13 cellular contexts compared by ENCODE assay signal in the genomic region with DNA sequence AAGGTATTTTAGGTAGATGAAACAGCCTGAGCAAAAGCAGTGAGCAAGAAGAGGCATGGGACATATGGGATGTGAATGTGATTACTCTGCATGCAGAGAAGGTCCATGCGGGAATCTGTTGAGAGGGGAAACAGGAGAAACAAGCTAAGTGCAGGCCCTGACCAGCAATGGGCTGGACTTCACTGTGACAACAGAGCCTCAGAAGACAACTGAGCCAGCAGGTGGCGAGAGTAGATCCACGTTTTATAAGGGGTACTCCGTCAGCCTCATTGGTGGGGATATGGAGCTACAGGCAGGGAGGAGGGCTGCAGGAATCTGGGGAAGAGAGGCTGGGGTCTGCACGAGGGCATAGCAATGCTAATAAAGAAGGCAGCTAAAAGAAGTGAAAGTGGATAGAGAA.
DNase-seq lines count a peak whose midpoint lies in the region; ATAC-seq and TF ChIP-seq lines count a peak whose summit lies in the region.
"Had no signal": no experiment of that assay in that cellular context is flagged by ENCODE, and none has a peak within 500 bp of the region (broad histone marks: within the 10 kb centered on the region; RNA-seq: fewer than 3 reads in every experiment).

No MANE protein-coding gene starts in this region.

- no peaks in the 10 kb centered on the region for H3K27me3 ChIP-seq in GM23338 (ENCODE audit: insufficient read depth)
- H3K27me3 ChIP-seq in OCI-LY3 (ENCODE audit: low read depth, low read length), result no peaks in the 10 kb centered on the region
- H3K27me3 ChIP-seq: testis had no signal

- H4K20me1 ChIP-seq in GM23338 (replicated peaks; ENCODE audit: insufficient read depth) (no peaks in the 10 kb centered on the region), OCI-LY3 (ENCODE audit: insufficient read depth, low read length) (no peaks in the 10 kb centered on the region)

- no peaks in the 10 kb centered on the region for H3K9me3 Mint-ChIP-seq in GM23338
- H3K9me3 Mint-ChIP-seq: activated naive CD4-positive, alpha-beta T cell treated with anti-CD3 and anti-CD28 coated beads, Interleukin-2, amount 10 ng/mL, durations not matched to agents 7 days and 5 days had no signal

- no peaks in the 10 kb centered on the region for H3F3A ChIP-seq in GM23338 (replicated peaks; ENCODE audit: low read depth)

- peak overlapping the region; percentile 45; the same call in 1 of the 2 replicates for H3K27ac Mint-ChIP-seq in GM23338
- H3K27ac Mint-ChIP-seq: activated naive CD4-positive, alpha-beta T cell treated with anti-CD3 and anti-CD28 coated beads, Interleukin-2, amount 10 ng/mL, durations not matched to agents 7 days and 5 days had no signal

- H3K9me3 ChIP-seq in OCI-LY3 (ENCODE audit: insufficient read depth, low read length), result no peaks in the 10 kb centered on the region
- H3K9me3 ChIP-seq: testis had no signal

- H3K4me1 Mint-ChIP-seq in GM23338, result peaks cover 12% of the 10 kb centered on the region
- H3K4me1 Mint-ChIP-seq: activated naive CD4-positive, alpha-beta T cell treated with anti-CD3 and anti-CD28 coated beads, Interleukin-2, amount 10 ng/mL, durations not matched to agents 7 days and 5 days had no signal

- no peak overlapping the region for H3K27ac ChIP-seq in GM23338 (ENCODE audit: low read depth)
- H3K27ac ChIP-seq in OCI-LY3 (ENCODE audit: low read length), result no peak overlapping the region
- H3K27ac ChIP-seq: testis had no signal

- no peaks in the 10 kb centered on the region for H3K27me3 Mint-ChIP-seq in GM23338 (ENCODE audit: insufficient read depth, low read depth, poor library complexity)
- H3K27me3 Mint-ChIP-seq: activated naive CD4-positive, alpha-beta T cell treated with anti-CD3 and anti-CD28 coated beads, Interleukin-2, amount 10 ng/mL, durations not matched to agents 7 days and 5 days had no signal

- TF ChIP-seq CTCF in GM23338 (conservative IDR thresholded peaks at IDR 0.05; ENCODE audit: low read depth in 2 of 2) (peak; percentile 57 to 73), OCI-LY3 (IDR thresholded peaks at IDR 0.05; ENCODE audit: low read depth, low read length) (peak; percentile 54), fibroblast of the aortic adventitia (IDR thresholded peaks at IDR 0.05; ENCODE audit: insufficient read depth, low read length) (peak; percentile 1)

- H3K36me3 ChIP-seq in GM23338 (ENCODE audit: insufficient read depth), result no peaks in the 10 kb centered on the region
- no peaks in the 10 kb centered on the region for H3K36me3 ChIP-seq in OCI-LY3 (replicated peaks; ENCODE audit: low read depth, low read length)

- ATAC-seq in GM23338, result peak; percentile 94
- no peak for ATAC-seq in HG03521 (IDR thresholded peaks at IDR 0.05; ENCODE audit: unreplicated experiment)

- H3K4me3 Mint-ChIP-seq in GM23338, result no peak overlapping the region
- H3K4me3 Mint-ChIP-seq: activated naive CD4-positive, alpha-beta T cell treated with anti-CD3 and anti-CD28 coated beads, Interleukin-2, amount 10 ng/mL, durations not matched to agents 7 days and 5 days had no signal

- H3K4me2 ChIP-seq in GM23338 (no peak overlapping the region), OCI-LY3 (ENCODE audit: low read length) (peak overlapping the region; percentile 54)

- H2AFZ ChIP-seq in GM23338, result peak overlapping the region; percentile 54; the same call in 1 of the 2 replicates
- H2AFZ ChIP-seq in OCI-LY3 (ENCODE audit: low read depth, low read length), result no peak overlapping the region

- DNase-seq in GM23338 (ENCODE audit: low spot score) (peak; percentile 72), fibroblast of the aortic adventitia (ENCODE audit: low read depth) (no peak), renal cortical epithelial cell (ENCODE audit: low read depth) (peak; percentile 6), retina (no peak), medulla oblongata (ENCODE audit: extremely low spot score) (no peak)
- DNase-seq: activated naive CD4-positive, alpha-beta T cell treated with anti-CD3 and anti-CD28 coated beads, Interleukin-2, amount 10 ng/mL, durations not matched to agents 7 days and 5 days; DMS153; hypothalamus; NCI-H1105 treated with DMSO at 0.1 percent for 48 hours; stimulated activated CD4-positive, alpha-beta T cell treated with anti-CD3 and anti-CD28 coated beads, Interleukin-12 subunit alpha, Interleukin-12 subunit beta, amount 100 ng/mL, for 4 hours; testis had no signal

- no peak overlapping the region for H3K9ac ChIP-seq in OCI-LY3 (ENCODE audit: low read length)

- H3K79me2 ChIP-seq in GM23338 (replicated peaks; ENCODE audit: insufficient read depth) (no peaks in the 10 kb centered on the region), OCI-LY3 (ENCODE audit: low read length) (no peaks in the 10 kb centered on the region)

- peaks cover 3% of the 10 kb centered on the region; the same call in 1 of the 2 replicates for H3K9me2 ChIP-seq in GM23338 (ENCODE audit: insufficient read depth)

- H3K36me3 Mint-ChIP-seq in GM23338 (ENCODE audit: low read depth), result no peaks in the 10 kb centered on the region
- H3K36me3 Mint-ChIP-seq: activated naive CD4-positive, alpha-beta T cell treated with anti-CD3 and anti-CD28 coated beads, Interleukin-2, amount 10 ng/mL, durations not matched to agents 7 days and 5 days had no signal

- no peak overlapping the region for H3K4me3 ChIP-seq in GM23338
- H3K4me3 ChIP-seq in OCI-LY3 (ENCODE audit: low read length), result peak overlapping the region; percentile 34; the same call in 1 of the 2 replicates
- H3K4me3 ChIP-seq in fibroblast of the aortic adventitia (ENCODE audit: low read depth, low read length), result no peak overlapping the region
- H3K4me3 ChIP-seq: testis had no signal

- H3K4me1 ChIP-seq in GM23338 (ENCODE audit: insufficient read depth) (no peaks in the 10 kb centered on the region), OCI-LY3 (ENCODE audit: low read length) (peaks cover 21% of the 10 kb centered on the region)
- H3K4me1 ChIP-seq: testis had no signal

TF ChIP-seq in GM23338, 12 proteins besides CTCF, POLR2A, EP300 and RAD21:
- peak; percentile 90 for TF ChIP-seq ZNF462 (CRISPR knock-in tag; IDR thresholded peaks at IDR 0.05)
- no peak for TF ChIP-seq STAT1 (IDR thresholded peaks at IDR 0.05; ENCODE audit: unreplicated experiment)

Comparison
In these comparisons a context has a peak if more than half of its experiments do, and no peak if none do; other contexts are left out.
1. DNase-seq: peak in GM23338 (single experiment) and renal cortical epithelial cell (single experiment); none in fibroblast of the aortic adventitia (single experiment), retina (single experiment) and medulla oblongata (single experiment).
2. CTCF ChIP-seq: peak in every context shown above with its lines; median percentile 65 in GM23338; 54 in OCI-LY3; 1 in fibroblast of the aortic adventitia.